In the genomic region with DNA sequence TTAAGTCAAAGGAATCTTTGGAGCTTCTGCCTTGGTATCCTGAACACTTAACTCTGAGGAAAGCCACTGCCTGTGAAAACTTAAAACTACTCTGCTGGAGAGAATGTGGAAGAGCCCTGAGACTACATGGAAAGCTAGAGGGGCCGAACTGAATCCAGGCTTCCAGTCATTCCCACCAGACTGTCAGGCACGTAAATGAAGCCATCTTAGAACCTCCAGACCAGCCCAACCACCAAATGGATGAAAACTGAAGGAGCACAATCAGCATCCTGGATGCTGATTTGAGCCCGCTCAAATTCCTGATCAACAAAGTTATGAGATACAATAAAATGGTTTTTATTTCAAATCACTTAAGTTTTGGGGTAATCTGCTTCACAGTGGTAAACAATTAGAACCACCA, we compare ENCODE assay signal across 1 cellular context.
TF ChIP-seq lines count a peak whose summit lies in the region.

No MANE protein-coding gene starts in this region.

TF ChIP-seq in H1, 55 proteins besides CTCF, POLR2A, EP300 and RAD21:
- 0 out of 2 replicates have a peak, but pooled peaks have one; percentile 30 for TF ChIP-seq YY1 (IDR thresholded peaks at IDR 0.05; ENCODE audit: low read depth, low read length)
- no peak for TF ChIP-seq CTBP2 (IDR thresholded peaks at IDR 0.05; ENCODE audit: borderline replicate concordance, insufficient read depth, insufficient read length, low read length)
- no peak for TF ChIP-seq SRF (IDR thresholded peaks at IDR 0.05; ENCODE audit: low read depth, low read length)
- no peak for TF ChIP-seq TAF1 (IDR thresholded peaks at IDR 0.05; ENCODE audit: low read depth, low read length)
